In the genomic region with DNA sequence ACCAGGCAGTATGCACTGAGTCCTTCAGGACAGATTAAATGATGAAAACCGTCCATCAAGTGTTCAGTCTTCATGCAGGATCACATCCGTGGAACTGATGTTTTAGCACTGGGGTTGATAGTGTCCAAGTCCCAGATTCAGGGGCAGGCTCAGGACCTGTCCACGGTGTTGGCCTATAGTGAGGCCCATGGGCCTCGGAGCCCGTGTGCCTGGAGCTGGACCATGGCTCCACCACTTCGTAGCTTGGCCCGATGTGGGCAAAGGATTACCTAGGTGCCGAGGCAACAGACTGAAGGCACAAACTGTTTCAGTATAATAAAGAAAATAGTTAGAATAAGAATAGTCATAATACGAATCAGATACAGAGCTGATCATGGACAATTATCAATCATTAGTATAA, we compare ENCODE assay signal across 21 cellular contexts. TPM values are rescaled to one million over a fixed set of nuclear protein-coding genes. Genes with fewer than 3 reads are reported as not detected.
A peak's percentile ranks its signal among the peaks of the same experiment; 100 is the strongest.
DNase-seq lines count a peak whose midpoint lies in the region; ATAC-seq and TF ChIP-seq lines count a peak whose summit lies in the region.
"Had no signal": no experiment of that assay in that cellular context is flagged by ENCODE, and none has a peak within 500 bp of the region (broad histone marks: within the 10 kb centered on the region; RNA-seq: fewer than 3 reads in every experiment).

No MANE protein-coding gene starts in this region.

- no peak overlapping the region for H3K4me3 Mint-ChIP-seq in T-helper 17 cell
- H3K4me3 Mint-ChIP-seq: CD14-positive monocyte; CD4-positive, alpha-beta memory T cell; CD4-positive, CD25-positive, alpha-beta regulatory T cell; CD8-positive, alpha-beta memory T cell had no signal

- H3K4me3 ChIP-seq in testis, result no peak overlapping the region
- H3K4me3 ChIP-seq: BLaER1 had no signal

- H3K4me1 Mint-ChIP-seq in T-helper 17 cell, result peaks cover 4% of the 10 kb centered on the region
- H3K4me1 Mint-ChIP-seq: CD14-positive monocyte had no signal

- no peak for TF ChIP-seq POLR2A in testis (IDR thresholded peaks at IDR 0.05)

- peak overlapping the region; percentile 71 for H3K27ac Mint-ChIP-seq in T-helper 17 cell
- H3K27ac Mint-ChIP-seq: CD4-positive, alpha-beta memory T cell; CD4-positive, CD25-positive, alpha-beta regulatory T cell had no signal

- ATAC-seq in T-helper 17 cell, result no peak
- ATAC-seq in left lobe of liver, result no peak
- ATAC-seq in HG03196 (IDR thresholded peaks at IDR 0.05; ENCODE audit: unreplicated experiment), result no peak

- peak overlapping the region; percentile 63 for H3K27ac ChIP-seq in VCaP
- H3K27ac ChIP-seq in testis, result no peak overlapping the region
- H3K27ac ChIP-seq: BLaER1 had no signal

- intact Hi-C loops in testis (cut with DNase I; ENCODE audit: low total_unique reads), result no loop called here

- no peaks in the 10 kb centered on the region for H3K36me3 ChIP-seq in testis (ENCODE audit: low read depth, missing control alignments)

- DNase-seq in T-helper 17 cell (no peak), left lobe of liver (ENCODE audit: low spot score) (peak; percentile 14), testis (peak; percentile 12), NCI-H1417 (lab: John Stamatoyannopoulos, UW) (no peak), DMS153 treated with DMSO at 0.1 percent for 48 hours (lab: John Stamatoyannopoulos, UW; ENCODE audit: unreplicated experiment) (no peak)
- DNase-seq: 8988T; ACHN; BE2C; C1 segment of cervical spinal cord; CD4-positive, alpha-beta memory T cell; CD4-positive, CD25-positive, alpha-beta regulatory T cell; CD8-positive, alpha-beta memory T cell; COR-L47; DMS 273 treated with DMSO at 0.1 percent for 48 hours; DMS153; DMS79 treated with DMSO at 0.1 percent for 48 hours; GF-D8 had no signal

- H3K36me3 Mint-ChIP-seq in T-helper 17 cell (ENCODE audit: low read depth), result peaks cover 7% of the 10 kb centered on the region

- WGBS in testis, 2 donors, result 85 to 89% methylated on average over 9 of the region's 9 CpGs

- no peaks in the 10 kb centered on the region for H3K27me3 ChIP-seq in testis
- H3K27me3 ChIP-seq: BE2C, BLaER1 had no signal

- H3K4me1 ChIP-seq in testis, result peaks cover 3% of the 10 kb centered on the region
- H3K4me1 ChIP-seq: BE2C had no signal

- H3K9me3 ChIP-seq in T-helper 17 cell (ENCODE audit: control insufficient read depth, low read length, poor library complexity, severe bottlenecking), result no peaks in the 10 kb centered on the region
- no peaks in the 10 kb centered on the region for H3K9me3 ChIP-seq in testis
- H3K9me3 ChIP-seq: BE2C, BLaER1 had no signal

- no peak for TF ChIP-seq CTCF in VCaP (conservative IDR thresholded peaks at IDR 0.05)
- no peak for TF ChIP-seq CTCF in testis (IDR thresholded peaks at IDR 0.05)

- H3K27me3 Mint-ChIP-seq in T-helper 17 cell, result no peaks in the 10 kb centered on the region
- H3K27me3 Mint-ChIP-seq: CD4-positive, alpha-beta memory T cell; CD4-positive, CD25-positive, alpha-beta regulatory T cell; CD8-positive, alpha-beta memory T cell had no signal

RNA-seq across cellular contexts. Expression of a gene that starts 41.8 kb away (rescaled TPM):
- total RNA-seq in T-helper 17 cell (10 to 100 TPM; 38.2 to 40.9 TPM), left lobe of liver (9.3 TPM), testis (10 to 100 TPM; 29.0 to 32.8 TPM)
- polyA plus RNA-seq in testis (ENCODE audit: insufficient read depth, low read depth, low replicate concordance), result 18.8 TPM

RNA-seq across cellular contexts. Expression of a gene that starts 42.0 kb away (rescaled TPM):
- total RNA-seq in T-helper 17 cell (10 to 100 TPM; 20.7 to 21.6 TPM), left lobe of liver (9.9 TPM), testis (10 to 100 TPM; 64.4 to 65.2 TPM)
- 67.2 TPM for polyA plus RNA-seq in testis (ENCODE audit: insufficient read depth, low read depth, low replicate concordance)

Comparison
In these comparisons a context has a peak if more than half of its experiments do, and no peak if none do; other contexts are left out.
1. DNase-seq: peak in left lobe of liver (single experiment) and testis (single experiment); none in T-helper 17 cell (0 of 3), NCI-H1417 (0 of 3) and DMS153 treated with DMSO at 0.1 percent for 48 hours (single experiment).